In genomic region chr3:194471863-194472262, GRCh38 we compare ENCODE assay signal across 2 cellular contexts.
TF ChIP-seq lines count a peak whose summit lies in the region.

No MANE protein-coding gene starts in this region.

TF ChIP-seq in A549, 52 proteins besides CTCF, POLR2A, EP300 and RAD21 (continued from another document):
- TF ChIP-seq RARB (CRISPR knock-in tag; IDR thresholded peaks at IDR 0.05) = no peak
- TF ChIP-seq SMC3 (IDR thresholded peaks at IDR 0.05) = no peak
- no peak for TF ChIP-seq HMGXB4 (CRISPR knock-in tag; IDR thresholded peaks at IDR 0.05; ENCODE audit: borderline replicate concordance)
- TF ChIP-seq ATOH8 (CRISPR knock-in tag; IDR thresholded peaks at IDR 0.05; ENCODE audit: low read depth) = no peak
- TF ChIP-seq ESRRA (IDR thresholded peaks at IDR 0.05; ENCODE audit: borderline replicate concordance, low read length) = no peak
- no peak for TF ChIP-seq FOSB (CRISPR knock-in tag; IDR thresholded peaks at IDR 0.05)
- no peak for TF ChIP-seq JUN (IDR thresholded peaks at IDR 0.05)
- TF ChIP-seq NPAS2 (CRISPR knock-in tag; IDR thresholded peaks at IDR 0.05; ENCODE audit: borderline replicate concordance) = no peak
- TF ChIP-seq PBX3 (IDR thresholded peaks at IDR 0.05) = no peak
- TF ChIP-seq MYC (IDR thresholded peaks at IDR 0.05; ENCODE audit: borderline replicate concordance, low read length) = no peak
- TF ChIP-seq NR3C1 (IDR thresholded peaks at IDR 0.05) = no peak
- no peak for TF ChIP-seq POLR2AphosphoS2 (conservative IDR thresholded peaks at IDR 0.05; ENCODE audit: low read length)
- TF ChIP-seq FOXS1 (CRISPR knock-in tag; IDR thresholded peaks at IDR 0.05) = no peak
- no peak for TF ChIP-seq E2F6 (IDR thresholded peaks at IDR 0.05; ENCODE audit: borderline replicate concordance, low read depth)
- TF ChIP-seq USF2 (IDR thresholded peaks at IDR 0.05) = no peak
- no peak for TF ChIP-seq BHLHE40 (IDR thresholded peaks at IDR 0.05; ENCODE audit: low read depth, low read length)

TF ChIP-seq in liver, 16 proteins besides CTCF, POLR2A, EP300 and RAD21:
- no peak for TF ChIP-seq ZBTB33 (IDR thresholded peaks at IDR 0.05)
- TF ChIP-seq YY1 (IDR thresholded peaks at IDR 0.05) = peak; percentile 61
